28 cellular contexts compared by ENCODE assay signal in genomic region chr5:115847290-115847689, GRCh38. TPM values are rescaled to one million over a fixed set of nuclear protein-coding genes. Genes with fewer than 3 reads are reported as not detected.
"Had no signal": no experiment of that assay in that cellular context is flagged by ENCODE, and none has a peak within 500 bp of the region (broad histone marks: within the 10 kb centered on the region; RNA-seq: fewer than 3 reads in every experiment).

No MANE protein-coding gene starts in this region.

- H3K9me3 ChIP-seq: gastroesophageal sphincter, heart left ventricle, left lung, ovary, psoas muscle, spleen, thoracic aorta, tibial nerve, upper lobe of left lung had no signal

- DNase-seq: dermis blood vessel endothelial cell; effector memory CD4-positive, alpha-beta T cell; foreskin fibroblast; heart left ventricle; left cardiac atrium; mesendoderm; midbrain; naive thymus-derived CD4-positive, alpha-beta T cell; occipital lobe; ovary; posterior cingulate gyrus; psoas muscle; right cardiac atrium; spleen; stimulated activated CD4-positive, alpha-beta T cell treated with anti-CD3 and anti-CD28 coated beads, Interleukin-4, amount 100 ng/mL, for 4 hours; stimulated activated naive B cell treated with anti-CD40 and anti-IgM and Interleukin-4, amounts not matched to agents 10 μg/mL and 1 μg/mL and 100 μg/mL, for 72 hours; upper lobe of left lung had no signal

- H3K4me3 ChIP-seq: coronary artery, gastroesophageal sphincter, heart left ventricle, hepatocyte, left lung, ovary, psoas muscle, skin epidermis, spleen, thoracic aorta, tibial nerve, upper lobe of left lung had no signal

- H3K27me3 ChIP-seq: gastroesophageal sphincter, heart left ventricle, hepatocyte, left lung, ovary, spleen, tibial nerve, upper lobe of left lung had no signal

- H3K36me3 Mint-ChIP-seq: stimulated activated naive B cell treated with anti-CD40 and anti-IgM and Interleukin-4, amounts not matched to agents 10 μg/mL and 1 μg/mL and 100 μg/mL, for 72 hours had no signal

- H3K36me3 ChIP-seq: gastroesophageal sphincter, heart left ventricle, left lung, ovary, spleen, thoracic aorta, tibial nerve, upper lobe of left lung had no signal

- H3K27me3 Mint-ChIP-seq: stimulated activated naive B cell treated with anti-CD40 and anti-IgM and Interleukin-4, amounts not matched to agents 10 μg/mL and 1 μg/mL and 100 μg/mL, for 72 hours; stimulated activated naive CD8-positive, alpha-beta T cell treated with anti-CD3 and anti-CD28 coated beads, Interleukin-15, Interleukin-2, amounts not matched to agents 100 ng/mL and 50 ng/mL, for 24 hours had no signal

- H3K4me3 Mint-ChIP-seq: naive thymus-derived CD4-positive, alpha-beta T cell; stimulated activated naive B cell treated with anti-CD40 and anti-IgM and Interleukin-4, amounts not matched to agents 10 μg/mL and 1 μg/mL and 100 μg/mL, for 72 hours; stimulated activated naive CD8-positive, alpha-beta T cell treated with anti-CD3 and anti-CD28 coated beads, Interleukin-15, Interleukin-2, amounts not matched to agents 100 ng/mL and 50 ng/mL, for 24 hours had no signal

- H3K27ac ChIP-seq: coronary artery, gastroesophageal sphincter, heart left ventricle, hepatocyte, left lung, ovary, psoas muscle, skin epidermis, spleen, thoracic aorta, tibial nerve, upper lobe of left lung had no signal

- ATAC-seq: gastroesophageal sphincter; heart left ventricle; left cardiac atrium; left lung; naive thymus-derived CD4-positive, alpha-beta T cell; psoas muscle; right cardiac atrium; stimulated activated naive B cell treated with anti-CD40 and anti-IgM and Interleukin-4, amounts not matched to agents 10 μg/mL and 1 μg/mL and 100 μg/mL, for 72 hours had no signal

- H3K27ac Mint-ChIP-seq: naive thymus-derived CD4-positive, alpha-beta T cell; stimulated activated naive B cell treated with anti-CD40 and anti-IgM and Interleukin-4, amounts not matched to agents 10 μg/mL and 1 μg/mL and 100 μg/mL, for 72 hours; stimulated activated naive CD8-positive, alpha-beta T cell treated with anti-CD3 and anti-CD28 coated beads, Interleukin-15, Interleukin-2, amounts not matched to agents 100 ng/mL and 50 ng/mL, for 24 hours had no signal

- FAIRE-seq: endothelial cell of umbilical vein, urothelium cell line had no signal

- H3K9me3 Mint-ChIP-seq: naive thymus-derived CD4-positive, alpha-beta T cell; stimulated activated naive B cell treated with anti-CD40 and anti-IgM and Interleukin-4, amounts not matched to agents 10 μg/mL and 1 μg/mL and 100 μg/mL, for 72 hours; stimulated activated naive CD8-positive, alpha-beta T cell treated with anti-CD3 and anti-CD28 coated beads, Interleukin-15, Interleukin-2, amounts not matched to agents 100 ng/mL and 50 ng/mL, for 24 hours had no signal

RNA-seq across cellular contexts. Expression of gene CDO1, which starts 30.8 kb away (rescaled TPM):
- total RNA-seq: lung microvascular endothelial cell had no signal
- polyA plus RNA-seq: naive thymus-derived CD4-positive, alpha-beta T cell had no signal
